In the genomic region with DNA sequence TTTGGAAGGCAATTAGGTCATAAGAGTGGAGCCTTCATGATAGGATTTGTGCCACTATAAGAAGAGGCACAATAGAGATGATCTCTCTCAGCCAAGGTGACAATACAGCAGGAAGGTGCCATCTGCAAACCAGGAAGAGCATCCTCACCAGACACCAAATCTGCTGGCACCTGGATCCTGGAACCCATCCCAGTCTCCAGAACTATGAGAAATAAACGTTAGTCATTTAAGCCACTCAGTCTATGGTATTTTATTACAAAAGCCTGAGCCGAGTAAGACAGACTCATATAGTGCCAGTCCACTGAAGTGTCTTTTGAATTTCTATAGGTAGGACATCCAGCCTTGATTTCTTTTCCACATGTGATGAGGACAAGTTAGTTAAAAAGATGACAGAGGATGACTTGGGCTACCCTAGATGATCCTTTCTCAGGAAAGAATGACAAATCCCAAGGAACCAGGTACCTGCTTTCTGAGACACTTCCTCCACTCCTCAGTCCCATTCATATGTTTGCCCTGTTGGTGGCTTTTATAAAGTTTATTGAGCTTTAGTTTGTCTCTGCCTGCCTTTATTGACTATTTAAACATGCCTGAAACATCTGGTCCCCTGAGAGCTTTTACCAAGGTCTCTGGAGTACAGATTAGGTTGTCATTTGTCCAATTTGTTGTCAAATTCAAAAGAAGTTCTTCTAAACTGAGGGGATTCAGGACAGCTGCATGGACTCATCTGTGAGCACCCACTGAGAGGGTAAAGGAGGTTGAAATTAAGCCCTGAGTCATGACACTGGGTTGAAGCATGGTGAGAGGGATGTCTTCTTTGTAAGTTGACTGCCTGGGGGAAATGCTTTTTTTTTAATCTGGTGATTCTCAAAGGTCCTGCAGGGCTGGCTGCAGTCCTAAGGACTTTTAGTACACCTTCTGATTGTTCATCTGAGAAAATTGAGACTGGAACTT, we compare ENCODE assay signal across 27 cellular contexts.
A peak's percentile ranks its signal among the peaks of the same experiment; 100 is the strongest.
DNase-seq lines count a peak whose midpoint lies in the region; ATAC-seq lines count a peak whose summit lies in the region.
"Had no signal": no experiment of that assay in that cellular context is flagged by ENCODE, and none has a peak within 500 bp of the region (broad histone marks: within the 10 kb centered on the region; RNA-seq: fewer than 3 reads in every experiment).

No MANE protein-coding gene starts in this region.

- H3K4me3 ChIP-seq in NT2/D1 (ENCODE audit: insufficient read length, low read depth), result no peak overlapping the region
- H3K4me3 ChIP-seq: heart left ventricle had no signal

- no peak overlapping the region for H3K4me3 Mint-ChIP-seq in activated T-cell treated with anti-CD3 and anti-CD28 coated beads, Interleukin-2, amount 50 U/mL, for 4 hours
- H3K4me3 Mint-ChIP-seq: activated T-cell treated with anti-CD3 and anti-CD28 coated beads, Interleukin-2, amount 50 U/mL, for 72 hours; natural killer cell; stimulated activated effector memory CD8-positive, alpha-beta T cell treated with anti-CD3 and anti-CD28 coated beads, Interleukin-12 subunit alpha, Interleukin-12 subunit beta, amount 100 ng/mL, for 72 hours had no signal

- no peak overlapping the region for H3K9ac ChIP-seq in NT2/D1 (ENCODE audit: insufficient read length, low read depth)
- H3K9ac ChIP-seq: SK-N-SH had no signal

- H3K36me3 Mint-ChIP-seq in activated T-cell treated with anti-CD3 and anti-CD28 coated beads, Interleukin-2, amount 50 U/mL, for 4 hours (ENCODE audit: insufficient read depth), result no peaks in the 10 kb centered on the region
- H3K36me3 Mint-ChIP-seq: natural killer cell; stimulated activated effector memory CD8-positive, alpha-beta T cell treated with anti-CD3 and anti-CD28 coated beads, Interleukin-12 subunit alpha, Interleukin-12 subunit beta, amount 100 ng/mL, for 72 hours had no signal

- H3K4me1 Mint-ChIP-seq in activated T-cell treated with anti-CD3 and anti-CD28 coated beads, Interleukin-2, amount 50 U/mL, for 4 hours (ENCODE audit: low read depth), result no peaks in the 10 kb centered on the region
- H3K4me1 Mint-ChIP-seq: natural killer cell; stimulated activated effector memory CD8-positive, alpha-beta T cell treated with anti-CD3 and anti-CD28 coated beads, Interleukin-12 subunit alpha, Interleukin-12 subunit beta, amount 100 ng/mL, for 72 hours had no signal

- H3K27me3 Mint-ChIP-seq in activated T-cell treated with anti-CD3 and anti-CD28 coated beads, Interleukin-2, amount 50 U/mL, for 4 hours (ENCODE audit: low read depth), result no peaks in the 10 kb centered on the region

- no peak for ATAC-seq in activated T-cell treated with anti-CD3 and anti-CD28 coated beads, Interleukin-2, amount 50 U/mL, for 4 hours
- ATAC-seq: activated T-cell treated with anti-CD3 and anti-CD28 coated beads, Interleukin-2, amount 50 U/mL, for 72 hours; esophagus mucosa; foreskin keratinocyte; heart left ventricle; natural killer cell; Right ventricle myocardium inferior; stimulated activated effector memory CD8-positive, alpha-beta T cell treated with anti-CD3 and anti-CD28 coated beads, Interleukin-12 subunit alpha, Interleukin-12 subunit beta, amount 100 ng/mL, for 72 hours had no signal

- no peaks in the 10 kb centered on the region for H3K9me3 Mint-ChIP-seq in activated T-cell treated with anti-CD3 and anti-CD28 coated beads, Interleukin-2, amount 50 U/mL, for 4 hours
- H3K9me3 Mint-ChIP-seq: stimulated activated effector memory CD8-positive, alpha-beta T cell treated with anti-CD3 and anti-CD28 coated beads, Interleukin-12 subunit alpha, Interleukin-12 subunit beta, amount 100 ng/mL, for 72 hours had no signal

- no peaks in the 10 kb centered on the region for H3K36me3 ChIP-seq in NT2/D1 (ENCODE audit: insufficient read depth, insufficient read length, low read length)
- H3K36me3 ChIP-seq: heart left ventricle had no signal

- peak; percentile 54 for DNase-seq in G401 (ENCODE audit: low spot score)
- peak; percentile 11 for DNase-seq in HT1080 (ENCODE audit: low read depth)
- DNase-seq in NT2/D1 (ENCODE audit: low read depth, low spot score), result peak; percentile 11
- peak; percentile 13 for DNase-seq in myocyte (ENCODE audit: low read depth)
- DNase-seq in activated CD4-positive, alpha-beta T cell treated with anti-CD3 and anti-CD28 coated beads for 48 hours, result no peak
- no peak for DNase-seq in NOMO-1 treated with dmso at 0.1 percent for 144 hours (lab: John Stamatoyannopoulos, UW; ENCODE audit: unreplicated experiment)
- DNase-seq in activated T-cell treated with anti-CD3 and anti-CD28 coated beads, Interleukin-2, amount 50 U/mL, for 4 hours, result no peak
- DNase-seq: activated CD4-positive, CD25-positive, alpha-beta regulatory T cell; activated T-cell treated with anti-CD3 and anti-CD28 coated beads, Interleukin-2, amount 50 U/mL, for 72 hours; Caco-2; caudate nucleus; cortex of kidney; DMS79 treated with DMSO at 0.1 percent for 48 hours; foreskin keratinocyte; heart left ventricle; IMR-90; islet precursor cell; natural killer cell; NCI-H1048; NCI-H2029; NCI-H446; occipital lobe; SK-N-SH; trophoblast cell had no signal

- in situ Hi-C loops in G401 (cut with HindIII; ENCODE audit: low sequenced_read_pairs), result no loop called here

- no peaks in the 10 kb centered on the region for H3K27me3 ChIP-seq in NT2/D1 (ENCODE audit: insufficient read depth, insufficient read length)
- H3K27me3 ChIP-seq: foreskin keratinocyte, heart left ventricle had no signal

- no peaks in the 10 kb centered on the region for H3K9me3 ChIP-seq in NT2/D1 (ENCODE audit: insufficient read depth, low read length)
- H3K9me3 ChIP-seq: Caco-2, heart left ventricle, SK-N-SH had no signal

- no peaks in the 10 kb centered on the region for H3K4me1 ChIP-seq in NT2/D1 (ENCODE audit: insufficient read depth, insufficient read length)
- H3K4me1 ChIP-seq: Caco-2, foreskin keratinocyte had no signal

Comparison
In these comparisons a context has a peak if more than half of its experiments do, and no peak if none do; other contexts are left out.
1. DNase-seq: peak in G401 (single experiment), HT1080 (single experiment), NT2/D1 (single experiment) and myocyte (single experiment); none in activated CD4-positive, alpha-beta T cell treated with anti-CD3 and anti-CD28 coated beads for 48 hours (single experiment), NOMO-1 treated with dmso at 0.1 percent for 144 hours (single experiment) and activated T-cell treated with anti-CD3 and anti-CD28 coated beads, Interleukin-2, amount 50 U/mL, for 4 hours (single experiment).